ENCODE assay signal across 1 cellular context in genomic region chr5:52738095-52738506, GRCh38.
TF ChIP-seq lines count a peak whose summit lies in the region.

No MANE protein-coding gene starts in this region.

TF ChIP-seq in GM23338, 12 proteins besides CTCF, POLR2A, EP300 and RAD21 (continued from another document):
- no peak for TF ChIP-seq ZNF462 (CRISPR knock-in tag; IDR thresholded peaks at IDR 0.05)
- TF ChIP-seq ZNF114 (CRISPR knock-in tag; IDR thresholded peaks at IDR 0.05): no peak
- TF ChIP-seq NANOG (IDR thresholded peaks at IDR 0.05; ENCODE audit: borderline replicate concordance): no peak
- no peak for TF ChIP-seq EZH2 (IDR thresholded peaks at IDR 0.05; ENCODE audit: low read depth, unreplicated experiment)
- no peak for TF ChIP-seq JUNB (IDR thresholded peaks at IDR 0.05; ENCODE audit: unreplicated experiment)
- no peak for TF ChIP-seq ETS1 (IDR thresholded peaks at IDR 0.05)
- TF ChIP-seq POLR2AphosphoS5 (IDR thresholded peaks at IDR 0.05; ENCODE audit: low read depth): no peak
- TF ChIP-seq EZH2phosphoT487 (IDR thresholded peaks at IDR 0.05; ENCODE audit: unreplicated experiment): no peak
- no peak for TF ChIP-seq CREB1 (CRISPR knock-in tag; IDR thresholded peaks at IDR 0.05; ENCODE audit: low read depth)
- no peak for TF ChIP-seq ZNF331 (CRISPR knock-in tag; IDR thresholded peaks at IDR 0.05; ENCODE audit: low read depth)
- no peak for TF ChIP-seq STAT1 (IDR thresholded peaks at IDR 0.05; ENCODE audit: unreplicated experiment)
TF ChIP-seq in GM23338: peak in this region for 0.
